In genomic region chr7:130962109-130962508, GRCh38 we compare ENCODE assay signal across 13 cellular contexts.
DNase-seq lines count a peak whose midpoint lies in the region; ATAC-seq, FAIRE-seq and TF ChIP-seq lines count a peak whose summit lies in the region.
"Had no signal": no experiment of that assay in that cellular context is flagged by ENCODE, and none has a peak within 500 bp of the region (broad histone marks: within the 10 kb centered on the region; RNA-seq: fewer than 3 reads in every experiment).

No MANE protein-coding gene starts in this region.

- H3K4me3 ChIP-seq in Karpas-422 (ENCODE audit: low read length): peak overlapping the region; percentile 73
- H3K4me3 ChIP-seq in K562: no peak overlapping the region
- H3K4me3 ChIP-seq in gastrocnemius medialis: no peak overlapping the region
- H3K4me3 ChIP-seq: mucosa of descending colon had no signal

- TF ChIP-seq EP300 in K562 (IDR thresholded peaks at IDR 0.05; ENCODE audit: low read length): no peak

- H4K20me1 ChIP-seq in Karpas-422 (ENCODE audit: insufficient read depth, low read depth, low read length) (no peaks in the 10 kb centered on the region; the same call in 1 of the 2 replicates), K562 (replicated peaks; ENCODE audit: control insufficient read depth, insufficient read depth, low read length) (no peaks in the 10 kb centered on the region)

- H3K4me2 ChIP-seq in Karpas-422 (ENCODE audit: low read depth, low read length, poor library complexity, severe bottlenecking): peak overlapping the region; percentile 87
- H3K4me2 ChIP-seq in K562 (ENCODE audit: insufficient read depth, low read length): no peak overlapping the region

- no peak for TF ChIP-seq POLR2A in K562 (conservative IDR thresholded peaks at IDR 0.05)
- TF ChIP-seq POLR2A in gastrocnemius medialis (IDR thresholded peaks at IDR 0.05): no peak

- 0 out of 3 replicates have a peak, but pooled peaks have one; percentile 5 for ATAC-seq in K562
- no peak for ATAC-seq in gastrocnemius medialis
- ATAC-seq: sciatic nerve had no signal

- H3K4me3 Mint-ChIP-seq in activated CD4-positive, alpha-beta T cell treated with anti-CD3 and anti-CD28 coated beads, Interleukin-2, amount 10 ng/mL, durations not matched to agents 24 days and 14 days: peak overlapping the region; percentile 88
- H3K4me3 Mint-ChIP-seq: activated T-cell treated with anti-CD3 and anti-CD28 coated beads, Interleukin-2, amount 50 U/mL, for 4 hours had no signal

- H3K79me2 ChIP-seq in Karpas-422 (ENCODE audit: low read length): peaks cover 79% of the 10 kb centered on the region
- no peaks in the 10 kb centered on the region for H3K79me2 ChIP-seq in K562 (ENCODE audit: control insufficient read depth, insufficient read depth, low read length)

- H3K36me3 Mint-ChIP-seq in activated CD4-positive, alpha-beta T cell treated with anti-CD3 and anti-CD28 coated beads, Interleukin-2, amount 10 ng/mL, durations not matched to agents 24 days and 14 days (ENCODE audit: low read depth): peaks cover 44% of the 10 kb centered on the region

- no peaks in the 10 kb centered on the region for H3K9me3 ChIP-seq in Karpas-422 (ENCODE audit: low read length)
- H3K9me3 ChIP-seq in K562 (replicated peaks; ENCODE audit: control insufficient read depth, insufficient read depth, low read depth, low read length): no peaks in the 10 kb centered on the region
- H3K9me3 ChIP-seq in gastrocnemius medialis: no peaks in the 10 kb centered on the region
- H3K9me3 ChIP-seq: esophagus squamous epithelium, mucosa of descending colon had no signal

- TF ChIP-seq RAD21 in K562 (CRISPR knock-in tag; conservative IDR thresholded peaks at IDR 0.05 in 1 of 2, IDR thresholded peaks at IDR 0.05 in 1 of 2): no peak

- H3K4me1 ChIP-seq in Karpas-422 (ENCODE audit: low read length): peaks cover 84% of the 10 kb centered on the region
- H3K4me1 ChIP-seq in K562 (replicated peaks in 1 of 2; ENCODE audit: control insufficient read depth in 2 of 2, insufficient read depth in 2 of 2, low read length in 2 of 2): peaks cover 0 to 22% of the 10 kb centered on the region in 2 experiments; a peak in 4 of 5 replicates
- peaks cover 51 to 61% of the 10 kb centered on the region in 2 donors for H3K4me1 ChIP-seq in gastrocnemius medialis

- peaks cover 34% of the 10 kb centered on the region for H3K4me1 Mint-ChIP-seq in activated CD4-positive, alpha-beta T cell treated with anti-CD3 and anti-CD28 coated beads, Interleukin-2, amount 10 ng/mL, durations not matched to agents 24 days and 14 days

- H3K9me3 Mint-ChIP-seq in activated CD4-positive, alpha-beta T cell treated with anti-CD3 and anti-CD28 coated beads, Interleukin-2, amount 10 ng/mL, durations not matched to agents 24 days and 14 days: no peaks in the 10 kb centered on the region
- H3K9me3 Mint-ChIP-seq: activated T-cell treated with anti-CD3 and anti-CD28 coated beads, Interleukin-2, amount 50 U/mL, for 4 hours had no signal

- H3K27me3 Mint-ChIP-seq in activated CD4-positive, alpha-beta T cell treated with anti-CD3 and anti-CD28 coated beads, Interleukin-2, amount 10 ng/mL, durations not matched to agents 24 days and 14 days: no peaks in the 10 kb centered on the region

- peaks cover 9% of the 10 kb centered on the region for H3K36me3 ChIP-seq in Karpas-422 (ENCODE audit: insufficient read depth, low read length)
- no peaks in the 10 kb centered on the region for H3K36me3 ChIP-seq in K562 (ENCODE audit: control insufficient read depth, insufficient read depth, low read length)
- peaks cover 0 to 73% of the 10 kb centered on the region in 2 donors for H3K36me3 ChIP-seq in gastrocnemius medialis

- no peak for FAIRE-seq in K562 (lab: Jason Lieb, UNC)

- BruUV-seq in K562 (replicated peaks; lab: Mats Ljungman, UMichigan): no TSS peak

- H3K27me3 ChIP-seq in Karpas-422 (ENCODE audit: low read length): no peaks in the 10 kb centered on the region
- H3K27me3 ChIP-seq in K562 (ENCODE audit: control insufficient read depth in 2 of 2, insufficient read depth in 2 of 2, low read length in 2 of 2): no peaks in the 10 kb centered on the region
- no peaks in the 10 kb centered on the region for H3K27me3 ChIP-seq in gastrocnemius medialis
- H3K27me3 ChIP-seq: esophagus squamous epithelium had no signal

- 90% methylated on average over 2 of the region's 2 CpGs for WGBS in K562 (ENCODE audit: insufficient coverage, low coverage, missing lambda C conversion rate)

- peak overlapping the region; percentile 80 for H3K9ac ChIP-seq in Karpas-422 (ENCODE audit: low read length)
- H3K9ac ChIP-seq in K562 (ENCODE audit: insufficient read depth in 1 of 2, low read depth in 2 of 2, low read length in 2 of 2): no peak overlapping the region

- POLR2A ChIA-PET in K562 (lab: Yijun Ruan, JAX): no interaction called here

- intact Hi-C loops in activated CD4-positive, alpha-beta T cell treated with anti-CD3 and anti-CD28 coated beads, Interleukin-2, amount 10 ng/mL, durations not matched to agents 24 days and 14 days (cut with micrococcal nuclease): loop anchor here (5.0 kb wide), 4 partner anchors 225 to 780 kb away; partner anchors contain the start of gene MKLN1
- intact Hi-C loops in K562 (cut with micrococcal nuclease): loop anchor here (5.0 kb wide), 1 partner anchor 50 kb away; no protein-coding TSS in a partner anchor
- intact Hi-C loops in gastrocnemius medialis (cut with DNase I; ENCODE audit: low total_unique reads): loop anchor here (5.0 kb wide), 1 partner anchor 35 kb away; no protein-coding TSS in a partner anchor

- TF ChIP-seq CTCF in K562 (IDR thresholded peaks at IDR 0.05 in 2 of 3, conservative IDR thresholded peaks at IDR 0.05 in 1 of 3; ENCODE audit: insufficient read depth in 2 of 3, low read depth in 1 of 3, low read length in 3 of 3) (no peak), gastrocnemius medialis (IDR thresholded peaks at IDR 0.05 in 4 of 5, conservative IDR thresholded peaks at IDR 0.05 in 1 of 5) (no peak)

- in situ Hi-C loops in K562 (cut with MboI) (no loop called here), gastrocnemius medialis (cut with MboI; ENCODE audit: low sequenced_read_pairs in 4 of 4) (no loop called here)

- peak overlapping the region; percentile 97 for H3K27ac Mint-ChIP-seq in activated CD4-positive, alpha-beta T cell treated with anti-CD3 and anti-CD28 coated beads, Interleukin-2, amount 10 ng/mL, durations not matched to agents 24 days and 14 days

- CTCF ChIA-PET in K562 (lab: Yijun Ruan, JAX; ENCODE audit: low intra/inter-chr PET ratio): no interaction called here

- H3K9me1 ChIP-seq in K562 (ENCODE audit: control insufficient read depth, insufficient read depth, low read length): no peaks in the 10 kb centered on the region

- DNase-seq in activated CD4-positive, alpha-beta T cell treated with anti-CD3 and anti-CD28 coated beads, Interleukin-2, amount 10 ng/mL, durations not matched to agents 24 days and 14 days: peak; percentile 57
- DNase-seq in activated CD4-positive, alpha-beta T cell treated with anti-CD3 and anti-CD28 coated beads for 48 hours: no peak
- DNase-seq in Karpas-422 (no peak), K562 (ENCODE audit: extremely low read depth in 1 of 4, low spot score in 3 of 4) (no peak), gastrocnemius medialis (no peak), NCI-H128 (lab: John Stamatoyannopoulos, UW; ENCODE audit: unreplicated experiment) (no peak), RPMI8226 (no peak), NCI-H748 treated with DMSO at 0.1 percent for 48 hours (lab: John Stamatoyannopoulos, UW) (no peak)
- DNase-seq: activated T-cell treated with anti-CD3 and anti-CD28 coated beads, Interleukin-2, amount 50 U/mL, for 4 hours; caudate nucleus; esophagus squamous epithelium; mucosa of descending colon had no signal

- H2AFZ ChIP-seq in Karpas-422 (ENCODE audit: low read length) (no peak overlapping the region), K562 (ENCODE audit: low read depth, low read length) (no peak overlapping the region)

- H3K9me2 ChIP-seq in Karpas-422 (replicated peaks; ENCODE audit: insufficient read depth, low read length): no peaks in the 10 kb centered on the region

- peak overlapping the region; percentile 93 for H3K27ac ChIP-seq in Karpas-422 (ENCODE audit: low read length)
- H3K27ac ChIP-seq in K562 (ENCODE audit: extremely low read depth, low read depth, low read length): no peak overlapping the region
- peak overlapping the region; percentile 11 to 61 (median 30) for H3K27ac ChIP-seq in gastrocnemius medialis

TF ChIP-seq in K562, 482 proteins besides CTCF, POLR2A, EP300 and RAD21 (continues in another document):
- no peak for TF ChIP-seq ZNF436 (CRISPR knock-in tag; IDR thresholded peaks at IDR 0.05)
- no peak for TF ChIP-seq BCL6 (CRISPR knock-in tag; IDR thresholded peaks at IDR 0.05)
